In the genomic region with DNA sequence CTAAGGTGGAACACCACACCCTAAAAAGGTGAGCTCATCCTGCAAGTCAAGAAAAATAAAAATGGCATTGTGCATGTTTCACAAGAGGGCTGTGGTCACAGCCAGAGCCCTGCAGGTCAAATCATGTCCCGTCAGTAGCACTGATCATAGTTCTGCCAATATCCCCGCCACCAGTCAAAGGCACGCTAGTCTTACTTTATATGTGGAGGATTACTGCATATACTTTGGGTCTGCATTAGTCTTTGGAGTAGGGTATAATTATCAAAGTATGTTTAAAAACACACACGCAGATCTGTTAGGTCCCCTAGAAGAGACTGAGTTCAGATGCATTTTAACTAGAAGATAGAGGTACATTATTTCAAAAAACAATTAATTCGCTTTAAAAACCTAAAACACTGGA, we compare ENCODE assay signal across 9 cellular contexts. TPM values are rescaled to one million over a fixed set of nuclear protein-coding genes. Genes with fewer than 3 reads are reported as not detected.
DNase-seq lines count a peak whose midpoint lies in the region; ATAC-seq and TF ChIP-seq lines count a peak whose summit lies in the region.
"Had no signal": no experiment of that assay in that cellular context is flagged by ENCODE, and none has a peak within 500 bp of the region (broad histone marks: within the 10 kb centered on the region; RNA-seq: fewer than 3 reads in every experiment).

No MANE protein-coding gene starts in this region.

- H3K9me3 Mint-ChIP-seq in activated naive CD4-positive, alpha-beta T cell treated with anti-CD3 and anti-CD28 coated beads, Interleukin-2, amount 50 U/mL, for 72 hours: no peaks in the 10 kb centered on the region

- peak; percentile 12 for ATAC-seq in mucosa of descending colon
- no peak for ATAC-seq in GM18861 (IDR thresholded peaks at IDR 0.05; ENCODE audit: unreplicated experiment)
- ATAC-seq in activated naive CD4-positive, alpha-beta T cell treated with anti-CD3 and anti-CD28 coated beads, Interleukin-2, amount 50 U/mL, for 72 hours: no peak

- in situ Hi-C loops in Caki2 (cut with HindIII; ENCODE audit: low pct_unique_long_range_greater_than_20kb, low sequenced_read_pairs): no loop called here

- peak; percentile 62 for DNase-seq in Caki2 (ENCODE audit: low read depth)
- DNase-seq in NCI-H1105 treated with DMSO at 0.1 percent for 48 hours (lab: John Stamatoyannopoulos, UW): peak; percentile 77
- peak; percentile 42 for DNase-seq in cerebellar cortex (ENCODE audit: low spot score)
- peak in 1 of 3 donors; percentile 35 for DNase-seq in mucosa of descending colon
- DNase-seq in NCI-H2196 treated with DMSO at 0.1 percent for 48 hours (lab: John Stamatoyannopoulos, UW; ENCODE audit: unreplicated experiment): no peak
- no peak for DNase-seq in SW 1271 (lab: John Stamatoyannopoulos, UW)
- no peak for DNase-seq in activated naive CD4-positive, alpha-beta T cell treated with anti-CD3 and anti-CD28 coated beads, Interleukin-2, amount 50 U/mL, for 72 hours (ENCODE audit: low spot score in 2 of 2)
- DNase-seq: NCI-H226 had no signal

- intact Hi-C loops in mucosa of descending colon (cut with DNase I, micrococcal nuclease): loop anchor here in 1 of 2 donors (5.0 kb wide), 1 partner anchor 103 kb away; no protein-coding TSS in a partner anchor

- no peaks in the 10 kb centered on the region for H3K36me3 Mint-ChIP-seq in activated naive CD4-positive, alpha-beta T cell treated with anti-CD3 and anti-CD28 coated beads, Interleukin-2, amount 50 U/mL, for 72 hours

- peaks cover 6% of the 10 kb centered on the region for H3K4me1 ChIP-seq in mucosa of descending colon (ENCODE audit: low read depth)

- no peaks in the 10 kb centered on the region for H3K36me3 ChIP-seq in mucosa of descending colon (ENCODE audit: low read depth)

- no peak for TF ChIP-seq CTCF in mucosa of descending colon (IDR thresholded peaks at IDR 0.05)

- no peak overlapping the region for H3K27ac Mint-ChIP-seq in activated naive CD4-positive, alpha-beta T cell treated with anti-CD3 and anti-CD28 coated beads, Interleukin-2, amount 50 U/mL, for 72 hours

- no peaks in the 10 kb centered on the region for H3K9me3 ChIP-seq in mucosa of descending colon

- no peak overlapping the region for H3K4me3 ChIP-seq in mucosa of descending colon

RNA-seq across cellular contexts. Expression of a gene that starts 1.8 kb away (rescaled TPM):
- 229 and 255 TPM in 2 replicates for total RNA-seq in Caki2 (2014; rRNA removed; shearing (Covaris generic); ENCODE audit: low replicate concordance)
- total RNA-seq in mucosa of descending colon: 10 to 100 TPM; 47.9 to 72.9 (median 60.3) TPM
- 1 to 10 TPM; 2.2 to 5.7 TPM for total RNA-seq in activated naive CD4-positive, alpha-beta T cell treated with anti-CD3 and anti-CD28 coated beads, Interleukin-2, amount 50 U/mL, for 72 hours

RNA-seq across cellular contexts. Expression of a gene that starts 56.3 kb away (rescaled TPM):
- total RNA-seq in Caki2 (2014; rRNA removed; shearing (Covaris generic); ENCODE audit: low replicate concordance): 4.5 and 5.5 TPM in 2 replicates
- total RNA-seq in mucosa of descending colon: 10 to 100 TPM; 10.1 to 24.3 (median 21.1) TPM
- 1 to 10 TPM in 1 of 2 donors, under 1 TPM in 1; 0.11 to 9.5 TPM for total RNA-seq in activated naive CD4-positive, alpha-beta T cell treated with anti-CD3 and anti-CD28 coated beads, Interleukin-2, amount 50 U/mL, for 72 hours

Comparison
In these comparisons a context has a peak if more than half of its experiments do, and no peak if none do; other contexts are left out.
1. DNase-seq: peak in Caki2 (single experiment), NCI-H1105 treated with DMSO at 0.1 percent for 48 hours (single experiment) and cerebellar cortex (single experiment); none in NCI-H2196 treated with DMSO at 0.1 percent for 48 hours (single experiment), SW 1271 (0 of 2) and activated naive CD4-positive, alpha-beta T cell treated with anti-CD3 and anti-CD28 coated beads, Interleukin-2, amount 50 U/mL, for 72 hours (0 of 2).
2. RNA of a gene that starts 1.8 kb away (total RNA-seq): 229 to 255 TPM in Caki2 and 47.9 to 72.9 TPM in mucosa of descending colon; 2.2 to 5.7 TPM in activated naive CD4-positive, alpha-beta T cell treated with anti-CD3 and anti-CD28 coated beads, Interleukin-2, amount 50 U/mL, for 72 hours; every median in the first group is over 4 times any median in the second.